ENCODE assay signal across 27 cellular contexts in genomic region chr7:15914611-15915010, GRCh38.
"Had no signal": no experiment of that assay in that cellular context is flagged by ENCODE, and none has a peak within 500 bp of the region (broad histone marks: within the 10 kb centered on the region; RNA-seq: fewer than 3 reads in every experiment).

No MANE protein-coding gene starts in this region.

- H2AFZ ChIP-seq: neural progenitor cell, parathyroid adenoma had no signal

- ATAC-seq: natural killer cell; psoas muscle; right cardiac atrium; right lobe of liver; stimulated activated effector memory CD8-positive, alpha-beta T cell treated with anti-CD3 and anti-CD28 coated beads, Interleukin-12 subunit alpha, Interleukin-12 subunit beta, amount 100 ng/mL, for 72 hours; stimulated activated naive B cell treated with anti-CD40 and anti-IgM and Interleukin-4, amounts not matched to agents 10 μg/mL and 1 μg/mL and 100 μg/mL, for 72 hours had no signal

- H3K4me3 ChIP-seq: neural progenitor cell, ovary, psoas muscle, right lobe of liver, sigmoid colon, stomach, thoracic aorta, thyroid gland, tibial nerve, upper lobe of left lung, vagina had no signal

- H3K9ac ChIP-seq: neural progenitor cell, parathyroid adenoma had no signal

- H3K4me1 ChIP-seq: neural progenitor cell, parathyroid adenoma, psoas muscle, right lobe of liver, stomach, thyroid gland, upper lobe of left lung had no signal

- H3K9me3 ChIP-seq: ovary, psoas muscle, right lobe of liver, sigmoid colon, stomach, thoracic aorta, thyroid gland, tibial nerve, upper lobe of left lung, vagina had no signal

- DNase-seq: natural killer cell; occipital lobe; ovary; posterior cingulate gyrus; psoas muscle; retina; right cardiac atrium; right lobe of liver; sigmoid colon; small intestine; stimulated activated CD4-positive, alpha-beta T cell treated with anti-CD3 and anti-CD28 coated beads, Interleukin-15, amount 100 ng/mL, for 24 hours; stimulated activated CD4-positive, alpha-beta T cell treated with anti-CD3 and anti-CD28 coated beads, Interleukin-2, amount 100 ng/mL, for 24 hours; stimulated activated CD4-positive, alpha-beta T cell treated with anti-CD3 and anti-CD28 coated beads, Interleukin-2, amount 100 ng/mL, for 48 hours; stimulated activated CD4-positive, alpha-beta T cell treated with anti-CD3 and anti-CD28 coated beads, Interleukin-4, amount 100 ng/mL, for 24 hours; stimulated activated naive B cell treated with anti-CD40 and anti-IgM and Interleukin-4, amounts not matched to agents 10 μg/mL and 1 μg/mL and 100 μg/mL, for 72 hours; stimulated activated naive CD4-positive, alpha-beta T cell treated with Interleukin-2 at 50 U/mL for 16 hours; stomach; thyroid gland; trophoblast cell; upper lobe of left lung had no signal

- FAIRE-seq: small intestine, urothelium cell line had no signal

- H3K36me3 ChIP-seq: neural progenitor cell, ovary, right lobe of liver, sigmoid colon, stomach, thoracic aorta, thyroid gland, tibial nerve, upper lobe of left lung, vagina had no signal

- H3K4me2 ChIP-seq: neural progenitor cell had no signal

- H3K27me3 ChIP-seq: neural progenitor cell, ovary, right lobe of liver, sigmoid colon, stomach, thyroid gland, tibial nerve, upper lobe of left lung, vagina had no signal

- H3K27ac ChIP-seq: neural progenitor cell, ovary, parathyroid adenoma, psoas muscle, right lobe of liver, sigmoid colon, stomach, thoracic aorta, thyroid gland, tibial nerve, upper lobe of left lung, vagina had no signal

- H3K79me2 ChIP-seq: parathyroid adenoma had no signal
